22 cellular contexts compared by ENCODE assay signal in genomic region chr10:10778959-10779358, GRCh38.
"Had no signal": no experiment of that assay in that cellular context is flagged by ENCODE, and none has a peak within 500 bp of the region (broad histone marks: within the 10 kb centered on the region; RNA-seq: fewer than 3 reads in every experiment).

No MANE protein-coding gene starts in this region.

- H3K9me3 ChIP-seq: psoas muscle, stomach, suprapubic skin, tibial artery had no signal

- H3K9ac ChIP-seq: parathyroid adenoma had no signal

- H2AFZ ChIP-seq: hepatocyte, parathyroid adenoma had no signal

- H3K27me3 ChIP-seq: gastroesophageal sphincter, hepatocyte, stomach, suprapubic skin, tibial artery had no signal

- H3K79me2 ChIP-seq: hepatocyte, parathyroid adenoma had no signal

- H3K4me3 ChIP-seq: gastroesophageal sphincter, hepatocyte, psoas muscle, stomach, suprapubic skin, tibial artery had no signal

- H3K27ac ChIP-seq: gastroesophageal sphincter, hepatocyte, parathyroid adenoma, psoas muscle, stomach, suprapubic skin, tibial artery had no signal

- H3K4me2 ChIP-seq: hepatocyte had no signal

- H3K4me1 ChIP-seq: gastroesophageal sphincter, parathyroid adenoma, psoas muscle, stomach, suprapubic skin, tibial artery had no signal

- ATAC-seq: activated CD8-positive, alpha-beta memory T cell treated with anti-CD3 and anti-CD28 coated beads, Interleukin-2, amount 10 ng/mL, durations not matched to agents 7 days and 5 days; activated CD8-positive, alpha-beta T cell treated with anti-CD3 and anti-CD28 coated beads, Interleukin-2, amount 10 ng/mL, durations not matched to agents 7 days and 5 days; esophagus mucosa; gastroesophageal sphincter; left colon; naive thymus-derived CD4-positive, alpha-beta T cell; psoas muscle; SK-N-SH treated with all-trans-retinoic acid at 6 μM for 48 hours; stimulated activated naive B cell treated with anti-CD40 and anti-IgM and Interleukin-4, amounts not matched to agents 10 μg/mL and 1 μg/mL and 100 μg/mL, for 72 hours; T-helper 17 cell had no signal

- H3K36me3 ChIP-seq: gastroesophageal sphincter, stomach, suprapubic skin, tibial artery had no signal

- DNase-seq: activated CD8-positive, alpha-beta memory T cell treated with anti-CD3 and anti-CD28 coated beads, Interleukin-2, amount 10 ng/mL, durations not matched to agents 7 days and 5 days; activated CD8-positive, alpha-beta T cell treated with anti-CD3 and anti-CD28 coated beads, Interleukin-2, amount 10 ng/mL, durations not matched to agents 7 days and 5 days; activated T-cell treated with anti-CD3 and anti-CD28 coated beads, Interleukin-2, amount 50 U/mL, for 48 hours; aorta; cortex of kidney; left colon; midbrain; naive thymus-derived CD4-positive, alpha-beta T cell; psoas muscle; stimulated activated CD4-positive, alpha-beta T cell treated with anti-CD3 and anti-CD28 coated beads, Interleukin-15, amount 100 ng/mL, for 24 hours; stimulated activated CD4-positive, alpha-beta T cell treated with anti-CD3 and anti-CD28 coated beads, Interleukin-2, amount 100 ng/mL, for 24 hours; stimulated activated naive B cell treated with anti-CD40 and anti-IgM and Interleukin-4, amounts not matched to agents 10 μg/mL and 1 μg/mL and 100 μg/mL, for 72 hours; stomach; T-helper 17 cell; T1000; tibial artery had no signal
